ENCODE assay signal across 1 cellular context in genomic region chr2:231052494-231053451, GRCh38.
A peak's percentile ranks its signal among the peaks of the same experiment; 100 is the strongest.
TF ChIP-seq lines count a peak whose summit lies in the region.

No MANE protein-coding gene starts in this region.

TF ChIP-seq in K562, 482 proteins besides CTCF, POLR2A, EP300 and RAD21 (continues in another document):
- TF ChIP-seq TFAP4 (CRISPR knock-in tag; IDR thresholded peaks at IDR 0.05; ENCODE audit: borderline replicate concordance) (peak; percentile 51; the same call in 1 of the 2 replicates), ZNF280A (IDR thresholded peaks at IDR 0.05; ENCODE audit: low read depth, partially characterized antibody) (no peak), MGA (IDR thresholded peaks at IDR 0.05) (peak; percentile 78), MAZ (CRISPR knock-in tag; conservative IDR thresholded peaks at IDR 0.05 in 1 of 2, IDR thresholded peaks at IDR 0.05 in 1 of 2) (peak in 1 of 2 experiments; percentile 41; a peak in 1 of 4 replicates), ZNF407 (IDR thresholded peaks at IDR 0.05; ENCODE audit: low read depth) (peak; percentile 37; the same call in 1 of the 2 replicates), SMC3 (conservative IDR thresholded peaks at IDR 0.05; ENCODE audit: insufficient read depth, low read depth, low read length) (peak; percentile 30; the same call in 1 of the 2 replicates), SP2 (IDR thresholded peaks at IDR 0.05; ENCODE audit: extremely low read depth, low read depth, low read length, poor library complexity, severe bottlenecking) (no peak), UBTF (IDR thresholded peaks at IDR 0.05; ENCODE audit: borderline replicate concordance in 1 of 2, low read depth in 2 of 2, low read length in 2 of 2) (0 out of 4 replicates have a peak, but pooled peaks of 1 of the 2 experiments have one; percentile 33), PKNOX1 (IDR thresholded peaks at IDR 0.05) (no peak), E2F6 (IDR thresholded peaks at IDR 0.05; ENCODE audit: borderline replicate concordance in 1 of 2, extremely low read depth in 1 of 2, insufficient read depth in 1 of 2, insufficient read length in 1 of 2, low read depth in 1 of 2, low read length in 1 of 2, poor library complexity in 1 of 2, severe bottlenecking in 1 of 2) (peak; percentile 48 to 78), CXXC5 (CRISPR knock-in tag; IDR thresholded peaks at IDR 0.05) (peak; percentile 60), L3MBTL2 (IDR thresholded peaks at IDR 0.05) (peak; percentile 89), SIN3A (IDR thresholded peaks at IDR 0.05; ENCODE audit: borderline replicate concordance in 2 of 2, control insufficient read depth in 1 of 2, low read depth in 2 of 2, low read length in 2 of 2) (no peak), KLF16 (IDR thresholded peaks at IDR 0.05) (0 out of 2 replicates have a peak, but pooled peaks have one; percentile 15), TCF3 (CRISPR knock-in tag; IDR thresholded peaks at IDR 0.05) (no peak), KLF10 (CRISPR knock-in tag; IDR thresholded peaks at IDR 0.05) (no peak), SOX6 (IDR thresholded peaks at IDR 0.05) (peak; percentile 21; the same call in 1 of the 2 replicates), RBFOX2 (IDR thresholded peaks at IDR 0.05; ENCODE audit: low read depth, low read length) (peak; percentile 37; the same call in 1 of the 2 replicates), LCOR (CRISPR knock-in tag; IDR thresholded peaks at IDR 0.05) (0 out of 2 replicates have a peak, but pooled peaks have one; percentile 43), GABPA (tag; conservative IDR thresholded peaks at IDR 0.05; ENCODE audit: low read depth) (peak; percentile 23; the same call in 1 of the 2 replicates), CSDE1 (IDR thresholded peaks at IDR 0.05) (no peak), SP1 (CRISPR knock-in tag; IDR thresholded peaks at IDR 0.05) (peak; percentile 57), NRF1 (conservative IDR thresholded peaks at IDR 0.05 in 1 of 2, IDR thresholded peaks at IDR 0.05 in 1 of 2) (peak; percentile 63 to 69; a peak in 3 of 4 replicates)
